Comparison of ENCODE assay signal across 33 cellular contexts in genomic region chr3:193553606-193554005, GRCh38. TPM values are rescaled to one million over a fixed set of nuclear protein-coding genes. Genes with fewer than 3 reads are reported as not detected.
DNase-seq lines count a peak whose midpoint lies in the region; ATAC-seq and TF ChIP-seq lines count a peak whose summit lies in the region.
"Had no signal": no experiment of that assay in that cellular context is flagged by ENCODE, and none has a peak within 500 bp of the region (broad histone marks: within the 10 kb centered on the region; RNA-seq: fewer than 3 reads in every experiment).

No MANE protein-coding gene starts in this region.

- H3K4me1 ChIP-seq in smooth muscle cell (ENCODE audit: low read depth): peaks cover 5% of the 10 kb centered on the region
- H3K4me1 ChIP-seq: Peyer's patch, testis had no signal

- no peaks in the 10 kb centered on the region for H3K36me3 ChIP-seq in smooth muscle cell (ENCODE audit: low read depth)
- H3K36me3 ChIP-seq: brain microvascular endothelial cell, neural progenitor cell, Peyer's patch, WERI-Rb-1 had no signal

- H3K79me2 ChIP-seq in smooth muscle cell (ENCODE audit: low read depth): no peaks in the 10 kb centered on the region

- H3K4me2 ChIP-seq in smooth muscle cell: no peak overlapping the region
- H3K4me2 ChIP-seq: neural progenitor cell had no signal

- H4K20me1 ChIP-seq in smooth muscle cell (ENCODE audit: low read depth): no peaks in the 10 kb centered on the region

- H3K4me3 ChIP-seq in smooth muscle cell: peak overlapping the region; percentile 34
- H3K4me3 ChIP-seq: neural progenitor cell, Peyer's patch, testis had no signal

- no peak for ATAC-seq in HG02678 (IDR thresholded peaks at IDR 0.05; ENCODE audit: unreplicated experiment)
- ATAC-seq in HG03469 (IDR thresholded peaks at IDR 0.05; ENCODE audit: unreplicated experiment): no peak
- ATAC-seq: right cardiac atrium; stimulated activated naive CD8-positive, alpha-beta T cell treated with anti-CD3 and anti-CD28 coated beads, Interleukin-15, Interleukin-2, amounts not matched to agents 100 U/mL and 50 U/mL, for 24 hours had no signal

- no peak overlapping the region for H2AFZ ChIP-seq in smooth muscle cell (ENCODE audit: low read depth)
- H2AFZ ChIP-seq: neural progenitor cell had no signal

- DNase-seq in NCI-H1048 (lab: John Stamatoyannopoulos, UW): peak; percentile 10
- peak; percentile 85 for DNase-seq in NCI-H774 (lab: John Stamatoyannopoulos, UW)
- DNase-seq in left kidney (ENCODE audit: low read depth, low spot score): peak; percentile 22
- no peak for DNase-seq in smooth muscle cell (lab: John Stamatoyannopoulos, UW; ENCODE audit: unreplicated experiment)
- no peak for DNase-seq in DMS153 treated with DMSO at 0.1 percent for 48 hours (lab: John Stamatoyannopoulos, UW; ENCODE audit: unreplicated experiment)
- DNase-seq: activated CD4-positive, alpha-beta T cell treated with anti-CD3 and anti-CD28 coated beads for 4 hours; activated naive CD4-positive, alpha-beta T cell treated with anti-CD3 and anti-CD28 coated beads, Interleukin-2, amount 50 U/mL, for 16 hours; brain microvascular endothelial cell; CD8-positive, alpha-beta memory T cell; DMS153; GOT3; HFFc6; immature natural killer cell; KBM-7; mesendoderm; NCI-H226; NCI-H82; Peyer's patch; right cardiac atrium; SHP77 treated with DMSO at 0.1 percent for 48 hours; stimulated activated CD4-positive, alpha-beta T cell treated with anti-CD3 and anti-CD28 coated beads, Interleukin-2, amount 100 ng/mL, for 24 hours; stimulated activated naive CD8-positive, alpha-beta T cell treated with anti-CD3 and anti-CD28 coated beads, Interleukin-15, Interleukin-2, amounts not matched to agents 100 U/mL and 50 U/mL, for 24 hours; T1000; testis; WERI-Rb-1 had no signal

- H3K9ac ChIP-seq in smooth muscle cell (ENCODE audit: low read depth): no peak overlapping the region
- H3K9ac ChIP-seq: neural progenitor cell had no signal

- H3K27ac ChIP-seq in smooth muscle cell (ENCODE audit: low read depth): no peak overlapping the region
- H3K27ac ChIP-seq: brain microvascular endothelial cell, HL-60, neural progenitor cell, Peyer's patch, testis, WERI-Rb-1 had no signal

- no peaks in the 10 kb centered on the region for H3F3A ChIP-seq in smooth muscle cell (ENCODE audit: low read depth)

- no peaks in the 10 kb centered on the region for H3K27me3 ChIP-seq in smooth muscle cell (ENCODE audit: low read depth)
- H3K27me3 ChIP-seq: brain microvascular endothelial cell, neural progenitor cell, Peyer's patch, testis had no signal

- TF ChIP-seq CTCF in smooth muscle cell (IDR thresholded peaks at IDR 0.05; ENCODE audit: borderline replicate concordance, insufficient read depth, poor library complexity, severe bottlenecking): no peak

- WGBS in smooth muscle cell (ENCODE audit: low lambda C conversion rate): 93% methylated on average over 1 of the region's 1 CpG

- H3K9me3 ChIP-seq in smooth muscle cell (replicated peaks; ENCODE audit: low read depth): no peaks in the 10 kb centered on the region
- H3K9me3 ChIP-seq: Peyer's patch, testis had no signal

RNA-seq across cellular contexts. Expression of gene ATP13A4, which starts 1.1 kb away (rescaled TPM):
- total RNA-seq in smooth muscle cell: 0.27 and 2.4 TPM in 2 replicates
- polyA plus RNA-seq in smooth muscle cell: 0.46 and 0.50 TPM in 2 replicates
- total RNA-seq: chondrocyte, endothelial cell of umbilical vein, G401, HFFc6, MCF 10A had no signal
- polyA plus RNA-seq: CD8-positive, alpha-beta memory T cell; endothelial cell of umbilical vein had no signal

RNA-seq across cellular contexts. Expression of gene OPA1, which starts 39.4 kb away (rescaled TPM):
- 56.0 and 103 TPM in 2 replicates for total RNA-seq in smooth muscle cell
- 19.2 and 23.8 TPM in 2 replicates for polyA plus RNA-seq in smooth muscle cell

Comparison
In these comparisons a context has a peak if more than half of its experiments do, and no peak if none do; other contexts are left out.
1. DNase-seq: peak in NCI-H1048 (single experiment), NCI-H774 (single experiment) and left kidney (single experiment); none in smooth muscle cell (single experiment) and DMS153 treated with DMSO at 0.1 percent for 48 hours (single experiment).